7 cellular contexts compared by ENCODE assay signal in genomic region chr3:129441782-129442181, GRCh38. TPM values are rescaled to one million over a fixed set of nuclear protein-coding genes. Genes with fewer than 3 reads are reported as not detected.
DNase-seq lines count a peak whose midpoint lies in the region; ATAC-seq and TF ChIP-seq lines count a peak whose summit lies in the region.

No MANE protein-coding gene starts in this region.

- H4K20me1 ChIP-seq in OCI-LY3 (ENCODE audit: insufficient read depth, low read length), result no peaks in the 10 kb centered on the region

- H3K9ac ChIP-seq in OCI-LY3 (ENCODE audit: low read length), result no peak overlapping the region

- H3K4me3 ChIP-seq in OCI-LY3 (ENCODE audit: low read length), result no peak overlapping the region
- no peak overlapping the region for H3K4me3 ChIP-seq in effector memory CD4-positive, alpha-beta T cell (ENCODE audit: insufficient read depth, low read depth, low read length, poor library complexity, severe bottlenecking)

- H3K4me1 ChIP-seq in OCI-LY3 (ENCODE audit: low read length), result peaks cover 22% of the 10 kb centered on the region
- H3K4me1 ChIP-seq in effector memory CD4-positive, alpha-beta T cell (ENCODE audit: control insufficient read depth, insufficient read depth, low read length, poor library complexity, severe bottlenecking), result peaks cover 16% of the 10 kb centered on the region

- H3K9me3 ChIP-seq in OCI-LY3 (ENCODE audit: insufficient read depth, low read length), result no peaks in the 10 kb centered on the region
- no peaks in the 10 kb centered on the region for H3K9me3 ChIP-seq in effector memory CD4-positive, alpha-beta T cell (ENCODE audit: control insufficient read depth, low read length)

- peaks cover 31% of the 10 kb centered on the region for H3K79me2 ChIP-seq in OCI-LY3 (ENCODE audit: low read length)

- DNase-seq in GF-D8 (lab: John Stamatoyannopoulos, UW) (peak; percentile 33), occipital lobe (lab: John Stamatoyannopoulos, UW) (peak; percentile 15), RKO (ENCODE audit: low spot score) (no peak)
- DNase-seq in effector memory CD4-positive, alpha-beta T cell, result no peak

- H2AFZ ChIP-seq in OCI-LY3 (ENCODE audit: low read depth, low read length), result no peak overlapping the region

- no peak overlapping the region for H3K27ac ChIP-seq in OCI-LY3 (ENCODE audit: low read length)
- peak overlapping the region; percentile 86 for H3K27ac ChIP-seq in effector memory CD4-positive, alpha-beta T cell (ENCODE audit: insufficient read depth, low read length, poor library complexity, severe bottlenecking)

- TF ChIP-seq CTCF in OCI-LY3 (IDR thresholded peaks at IDR 0.05; ENCODE audit: low read depth, low read length), result no peak

- no peaks in the 10 kb centered on the region for H3K27me3 ChIP-seq in OCI-LY3 (ENCODE audit: low read depth, low read length)
- H3K27me3 ChIP-seq in effector memory CD4-positive, alpha-beta T cell (replicated peaks; ENCODE audit: control insufficient read depth, insufficient read depth, low read length, poor library complexity, severe bottlenecking), result no peaks in the 10 kb centered on the region

- ATAC-seq in HG02642 (IDR thresholded peaks at IDR 0.05; ENCODE audit: poor library complexity, unreplicated experiment) (no peak), esophagus mucosa (no peak)

- H3K4me2 ChIP-seq in OCI-LY3 (ENCODE audit: low read length), result peak overlapping the region; percentile 97

- H3K36me3 ChIP-seq in OCI-LY3 (replicated peaks; ENCODE audit: low read depth, low read length), result peaks cover 11% of the 10 kb centered on the region
- peaks cover 9% of the 10 kb centered on the region for H3K36me3 ChIP-seq in effector memory CD4-positive, alpha-beta T cell (ENCODE audit: control insufficient read depth, insufficient read depth, low read length)

RNA-seq across cellular contexts. Expression of gene IFT122, which starts 1.8 kb away (rescaled TPM):
- total RNA-seq in occipital lobe (23.7 TPM), esophagus mucosa (11.2 TPM)

RNA-seq across cellular contexts. Expression of gene MBD4, which starts 2.0 kb away (rescaled TPM):
- total RNA-seq in occipital lobe (29.0 TPM), esophagus mucosa (20.8 TPM)

RNA-seq across cellular contexts. Expression of gene EFCAB12, which starts 13.3 kb away (rescaled TPM):
- total RNA-seq in occipital lobe, result 0.16 TPM
- total RNA-seq in esophagus mucosa, result 0.04 TPM

Comparison
In these comparisons a context has a peak if more than half of its experiments do, and no peak if none do; other contexts are left out.
1. DNase-seq: peak in GF-D8 (single experiment) and occipital lobe (single experiment); none in effector memory CD4-positive, alpha-beta T cell (0 of 3) and RKO (single experiment).